1 cellular context compared by ENCODE assay signal in genomic region chr1:150302907-150303306, GRCh38.
TF ChIP-seq lines count a peak whose summit lies in the region.

No MANE protein-coding gene starts in this region.

TF ChIP-seq in WTC11, 78 proteins besides CTCF, POLR2A, EP300 and RAD21 (continued from another document):
- TF ChIP-seq ZNF219 (CRISPR knock-in tag; IDR thresholded peaks at IDR 0.05; ENCODE audit: borderline replicate concordance): no peak
- TF ChIP-seq, protein P1, sequence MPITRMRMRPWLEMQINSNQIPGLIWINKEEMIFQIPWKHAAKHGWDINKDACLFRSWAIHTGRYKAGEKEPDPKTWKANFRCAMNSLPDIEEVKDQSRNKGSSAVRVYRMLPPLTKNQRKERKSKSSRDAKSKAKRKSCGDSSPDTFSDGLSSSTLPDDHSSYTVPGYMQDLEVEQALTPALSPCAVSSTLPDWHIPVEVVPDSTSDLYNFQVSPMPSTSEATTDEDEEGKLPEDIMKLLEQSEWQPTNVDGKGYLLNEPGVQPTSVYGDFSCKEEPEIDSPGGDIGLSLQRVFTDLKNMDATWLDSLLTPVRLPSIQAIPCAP (CRISPR knock-in tag; IDR thresholded peaks at IDR 0.05): no peak
- TF ChIP-seq, protein P2, sequence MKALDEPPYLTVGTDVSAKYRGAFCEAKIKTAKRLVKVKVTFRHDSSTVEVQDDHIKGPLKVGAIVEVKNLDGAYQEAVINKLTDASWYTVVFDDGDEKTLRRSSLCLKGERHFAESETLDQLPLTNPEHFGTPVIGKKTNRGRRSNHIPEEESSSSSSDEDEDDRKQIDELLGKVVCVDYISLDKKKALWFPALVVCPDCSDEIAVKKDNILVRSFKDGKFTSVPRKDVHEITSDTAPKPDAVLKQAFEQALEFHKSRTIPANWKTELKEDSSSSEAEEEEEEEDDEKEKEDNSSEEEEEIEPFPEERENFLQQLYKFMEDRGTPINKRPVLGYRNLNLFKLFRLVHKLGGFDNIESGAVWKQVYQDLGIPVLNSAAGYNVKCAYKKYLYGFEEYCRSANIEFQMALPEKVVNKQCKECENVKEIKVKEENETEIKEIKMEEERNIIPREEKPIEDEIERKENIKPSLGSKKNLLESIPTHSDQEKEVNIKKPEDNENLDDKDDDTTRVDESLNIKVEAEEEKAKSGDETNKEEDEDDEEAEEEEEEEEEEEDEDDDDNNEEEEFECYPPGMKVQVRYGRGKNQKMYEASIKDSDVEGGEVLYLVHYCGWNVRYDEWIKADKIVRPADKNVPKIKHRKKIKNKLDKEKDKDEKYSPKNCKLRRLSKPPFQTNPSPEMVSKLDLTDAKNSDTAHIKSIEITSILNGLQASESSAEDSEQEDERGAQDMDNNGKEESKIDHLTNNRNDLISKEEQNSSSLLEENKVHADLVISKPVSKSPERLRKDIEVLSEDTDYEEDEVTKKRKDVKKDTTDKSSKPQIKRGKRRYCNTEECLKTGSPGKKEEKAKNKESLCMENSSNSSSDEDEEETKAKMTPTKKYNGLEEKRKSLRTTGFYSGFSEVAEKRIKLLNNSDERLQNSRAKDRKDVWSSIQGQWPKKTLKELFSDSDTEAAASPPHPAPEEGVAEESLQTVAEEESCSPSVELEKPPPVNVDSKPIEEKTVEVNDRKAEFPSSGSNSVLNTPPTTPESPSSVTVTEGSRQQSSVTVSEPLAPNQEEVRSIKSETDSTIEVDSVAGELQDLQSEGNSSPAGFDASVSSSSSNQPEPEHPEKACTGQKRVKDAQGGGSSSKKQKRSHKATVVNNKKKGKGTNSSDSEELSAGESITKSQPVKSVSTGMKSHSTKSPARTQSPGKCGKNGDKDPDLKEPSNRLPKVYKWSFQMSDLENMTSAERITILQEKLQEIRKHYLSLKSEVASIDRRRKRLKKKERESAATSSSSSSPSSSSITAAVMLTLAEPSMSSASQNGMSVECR (CRISPR knock-in tag; IDR thresholded peaks at IDR 0.05; ENCODE audit: borderline replicate concordance): no peak
- no peak for TF ChIP-seq AR (CRISPR knock-in tag; IDR thresholded peaks at IDR 0.05)
- no peak for TF ChIP-seq PRRX2 (CRISPR knock-in tag; IDR thresholded peaks at IDR 0.05)
- no peak for TF ChIP-seq TCF7 (CRISPR knock-in tag; IDR thresholded peaks at IDR 0.05; ENCODE audit: low read depth)
- TF ChIP-seq ZNF317 (CRISPR knock-in tag; IDR thresholded peaks at IDR 0.05; ENCODE audit: borderline replicate concordance, low read depth): no peak
- no peak for TF ChIP-seq TEAD1 (CRISPR knock-in tag; IDR thresholded peaks at IDR 0.05)
- TF ChIP-seq JAZF1 (CRISPR knock-in tag; IDR thresholded peaks at IDR 0.05): no peak
- no peak for TF ChIP-seq NR2C2 (CRISPR knock-in tag; IDR thresholded peaks at IDR 0.05)
